In the genomic region with DNA sequence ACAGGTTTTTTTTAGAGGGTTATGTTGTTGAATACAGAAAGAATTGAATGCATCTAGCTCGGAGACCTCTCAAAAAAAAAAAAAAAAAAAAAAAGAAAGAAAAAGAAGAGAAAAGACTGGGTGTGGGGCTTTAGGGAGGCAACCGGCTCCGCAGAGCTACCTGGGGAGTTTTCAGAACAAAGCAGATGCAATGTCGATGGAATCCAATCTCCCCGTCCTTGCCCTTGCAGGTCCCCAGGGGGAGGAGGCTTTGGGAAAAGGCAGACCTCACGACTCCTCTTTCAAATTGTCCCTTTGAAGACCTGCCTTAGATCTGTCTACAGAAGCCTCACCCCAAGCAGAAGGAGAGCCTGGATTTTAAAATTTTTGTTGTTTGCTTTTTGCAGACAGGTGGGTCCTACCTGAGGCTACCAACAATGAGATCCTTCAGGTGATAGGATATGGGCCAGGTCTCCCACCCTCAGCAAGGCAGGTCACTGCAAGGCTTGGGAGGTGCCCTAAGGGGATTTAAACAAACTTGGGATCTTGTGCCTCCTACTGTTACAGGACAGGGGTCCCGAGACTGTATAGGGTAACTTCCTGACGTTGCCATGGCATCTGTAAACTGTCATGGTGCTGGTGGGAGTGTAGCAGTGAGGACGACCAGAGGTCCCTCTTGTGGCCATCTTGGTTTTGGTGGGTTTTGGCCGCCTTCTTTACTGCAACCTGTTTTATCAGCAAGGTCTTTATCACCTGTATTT, we compare ENCODE assay signal across 13 cellular contexts.
A peak's percentile ranks its signal among the peaks of the same experiment; 100 is the strongest.
DNase-seq lines count a peak whose midpoint lies in the region; ATAC-seq and TF ChIP-seq lines count a peak whose summit lies in the region.
"Had no signal": no experiment of that assay in that cellular context is flagged by ENCODE, and none has a peak within 500 bp of the region (broad histone marks: within the 10 kb centered on the region; RNA-seq: fewer than 3 reads in every experiment).

No MANE protein-coding gene starts in this region.

- H3K9me3 ChIP-seq in ES-I3 (ENCODE audit: control insufficient read depth, insufficient read depth, low read length) (no peaks in the 10 kb centered on the region), HUES64 (ENCODE audit: insufficient read depth, low read depth, low read length) (no peaks in the 10 kb centered on the region), iPS-15b (ENCODE audit: control insufficient read depth, insufficient read depth, low read length) (no peaks in the 10 kb centered on the region), left ventricle myocardium inferior (replicated peaks) (no peaks in the 10 kb centered on the region), A673 (ENCODE audit: low read depth, low read length, poor library complexity, severe bottlenecking) (no peaks in the 10 kb centered on the region)
- H3K9me3 ChIP-seq: testis had no signal

- peak overlapping the region; percentile 29 for H3K4me3 ChIP-seq in HUES64 (ENCODE audit: low read length)
- H3K4me3 ChIP-seq in iPS-15b (ENCODE audit: low read depth, low read length), result peak overlapping the region; percentile 50
- H3K4me3 ChIP-seq in left ventricle myocardium inferior, result no peak overlapping the region
- no peak overlapping the region for H3K4me3 ChIP-seq in A673 (ENCODE audit: low read depth, low read length, poor library complexity, severe bottlenecking)
- H3K4me3 ChIP-seq: skin epidermis, testis had no signal

- no peak overlapping the region for H3K4me3 Mint-ChIP-seq in activated CD8-positive, alpha-beta memory T cell treated with anti-CD3 and anti-CD28 coated beads, Interleukin-2, amount 10 ng/mL, durations not matched to agents 7 days and 5 days
- H3K4me3 Mint-ChIP-seq in activated T-helper 17 cell treated with anti-CD3 and anti-CD28 coated beads, Interleukin-2, amount 50 U/mL, for 72 hours, result no peak overlapping the region

- CTCF ChIA-PET in activated CD8-positive, alpha-beta memory T cell treated with anti-CD3 and anti-CD28 coated beads, Interleukin-2, amount 10 ng/mL, durations not matched to agents 7 days and 5 days (lab: Charles Lee), result no interaction called here
- CTCF ChIA-PET in A673 (lab: Charles Lee), result no interaction called here

- peaks cover 1% of the 10 kb centered on the region for H3K36me3 Mint-ChIP-seq in activated CD8-positive, alpha-beta memory T cell treated with anti-CD3 and anti-CD28 coated beads, Interleukin-2, amount 10 ng/mL, durations not matched to agents 7 days and 5 days
- H3K36me3 Mint-ChIP-seq in activated T-helper 17 cell treated with anti-CD3 and anti-CD28 coated beads, Interleukin-2, amount 50 U/mL, for 72 hours (ENCODE audit: low read depth), result no peaks in the 10 kb centered on the region

- H3K27ac ChIP-seq in HUES64 (ENCODE audit: low read depth, low read length) (no peak overlapping the region; the same call in 1 of the 2 replicates), left ventricle myocardium inferior (replicated peaks) (no peak overlapping the region), A673 (ENCODE audit: low read depth, low read length, poor library complexity, severe bottlenecking) (no peak overlapping the region)
- H3K27ac ChIP-seq: skin epidermis, testis had no signal

- peaks cover 9% of the 10 kb centered on the region for H3K27me3 Mint-ChIP-seq in activated CD8-positive, alpha-beta memory T cell treated with anti-CD3 and anti-CD28 coated beads, Interleukin-2, amount 10 ng/mL, durations not matched to agents 7 days and 5 days
- no peaks in the 10 kb centered on the region for H3K27me3 Mint-ChIP-seq in activated T-helper 17 cell treated with anti-CD3 and anti-CD28 coated beads, Interleukin-2, amount 50 U/mL, for 72 hours

- POLR2A ChIA-PET in A673 (lab: Charles Lee; ENCODE audit: low non-redundant PET), result no interaction called here

- no peaks in the 10 kb centered on the region for H3K36me3 ChIP-seq in ES-I3 (ENCODE audit: insufficient read depth, low read length)
- no peaks in the 10 kb centered on the region for H3K36me3 ChIP-seq in HUES64 (ENCODE audit: insufficient read depth, low read length)
- H3K36me3 ChIP-seq in iPS-15b (ENCODE audit: control insufficient read depth, insufficient read depth, low read length), result no peaks in the 10 kb centered on the region
- H3K36me3 ChIP-seq in left ventricle myocardium inferior, result no peaks in the 10 kb centered on the region
- H3K36me3 ChIP-seq in A673 (ENCODE audit: insufficient read depth, low read length, poor library complexity, severe bottlenecking), result no peaks in the 10 kb centered on the region

- WGBS in HUES64, result 11% methylated on average over 9 of the region's 10 CpGs

- H3K9ac ChIP-seq in ES-I3 (ENCODE audit: low read depth, low read length), result peak overlapping the region; percentile 31; the same call in 1 of the 2 replicates
- no peak overlapping the region; the same call in 1 of the 2 replicates for H3K9ac ChIP-seq in HUES64 (ENCODE audit: low read depth, low read length)
- peak overlapping the region; percentile 16 for H3K9ac ChIP-seq in iPS-15b (ENCODE audit: low read depth, low read length)

- H3K27me3 ChIP-seq in HUES64 (ENCODE audit: insufficient read depth, low read length), result no peaks in the 10 kb centered on the region
- no peaks in the 10 kb centered on the region for H3K27me3 ChIP-seq in iPS-15b (ENCODE audit: control insufficient read depth, insufficient read depth, low read length)
- H3K27me3 ChIP-seq in left ventricle myocardium inferior (ENCODE audit: low read depth), result no peaks in the 10 kb centered on the region
- H3K27me3 ChIP-seq in A673 (replicated peaks; ENCODE audit: insufficient read depth, low read depth, low read length, poor library complexity), result peaks cover 12% of the 10 kb centered on the region
- H3K27me3 ChIP-seq: testis had no signal

- H3K4me1 ChIP-seq in ES-I3 (ENCODE audit: insufficient read depth, low read length), result peaks cover 5% of the 10 kb centered on the region
- 0 out of 2 replicates have a peak, but pooled peaks cover 6% of the 10 kb centered on the region for H3K4me1 ChIP-seq in HUES64 (ENCODE audit: insufficient read depth, low read length)
- peaks cover 8% of the 10 kb centered on the region for H3K4me1 ChIP-seq in iPS-15b (ENCODE audit: control insufficient read depth, insufficient read depth, low read length)
- no peaks in the 10 kb centered on the region for H3K4me1 ChIP-seq in left ventricle myocardium inferior
- H3K4me1 ChIP-seq in A673 (ENCODE audit: insufficient read depth, low read length, poor library complexity, severe bottlenecking), result no peaks in the 10 kb centered on the region
- H3K4me1 ChIP-seq: testis had no signal

- H3K9me3 Mint-ChIP-seq in activated CD8-positive, alpha-beta memory T cell treated with anti-CD3 and anti-CD28 coated beads, Interleukin-2, amount 10 ng/mL, durations not matched to agents 7 days and 5 days (ENCODE audit: low read depth), result peaks cover 2% of the 10 kb centered on the region
- H3K9me3 Mint-ChIP-seq in activated T-helper 17 cell treated with anti-CD3 and anti-CD28 coated beads, Interleukin-2, amount 50 U/mL, for 72 hours, result no peaks in the 10 kb centered on the region

- ATAC-seq in activated CD8-positive, alpha-beta memory T cell treated with anti-CD3 and anti-CD28 coated beads, Interleukin-2, amount 10 ng/mL, durations not matched to agents 7 days and 5 days, result no peak
- no peak for ATAC-seq in activated T-helper 17 cell treated with anti-CD3 and anti-CD28 coated beads, Interleukin-2, amount 50 U/mL, for 72 hours (replicated peaks)

- no peak overlapping the region for H3K27ac Mint-ChIP-seq in activated CD8-positive, alpha-beta memory T cell treated with anti-CD3 and anti-CD28 coated beads, Interleukin-2, amount 10 ng/mL, durations not matched to agents 7 days and 5 days
- no peak overlapping the region for H3K27ac Mint-ChIP-seq in activated T-helper 17 cell treated with anti-CD3 and anti-CD28 coated beads, Interleukin-2, amount 50 U/mL, for 72 hours

- peaks cover 13% of the 10 kb centered on the region for H3K4me1 Mint-ChIP-seq in activated CD8-positive, alpha-beta memory T cell treated with anti-CD3 and anti-CD28 coated beads, Interleukin-2, amount 10 ng/mL, durations not matched to agents 7 days and 5 days
- no peaks in the 10 kb centered on the region for H3K4me1 Mint-ChIP-seq in activated T-helper 17 cell treated with anti-CD3 and anti-CD28 coated beads, Interleukin-2, amount 50 U/mL, for 72 hours

- BruUV-seq in A673 (replicated peaks; lab: Mats Ljungman, UMichigan), result no TSS peak

- peak; percentile 44 for DNase-seq in activated CD8-positive, alpha-beta memory T cell treated with anti-CD3 and anti-CD28 coated beads, Interleukin-2, amount 10 ng/mL, durations not matched to agents 7 days and 5 days
- no peak for DNase-seq in left ventricle myocardium inferior
- no peak for DNase-seq in A673 (ENCODE audit: low spot score)
- no peak for DNase-seq in HuH-7 (ENCODE audit: low spot score)
- DNase-seq: C1 segment of cervical spinal cord; effector memory CD4-positive, alpha-beta T cell; SIG-M5; testis had no signal

- TF ChIP-seq CTCF in left ventricle myocardium inferior (IDR thresholded peaks at IDR 0.05; ENCODE audit: borderline replicate concordance) (no peak), A673 (conservative IDR thresholded peaks at IDR 0.05; ENCODE audit: low read depth, low read length) (no peak; the same call in 1 of the 2 replicates)

- intact Hi-C loops in left ventricle myocardium inferior (cut with micrococcal nuclease) (no loop called here), A673 (cut with micrococcal nuclease; ENCODE audit: unreplicated experiment) (no loop called here)

Comparison
In these comparisons a context has a peak if more than half of its experiments do, and no peak if none do; other contexts are left out.
1. H3K4me3 ChIP-seq: peak in HUES64 (single experiment) and iPS-15b (single experiment); none in left ventricle myocardium inferior (single experiment) and A673 (single experiment).